ENCODE assay signal across 1 cellular context in genomic region chr17:81552244-81553017, GRCh38.
TF ChIP-seq lines count a peak whose summit lies in the region.

Gene FAAP100, minus strand, starts transcription at chr17:81552353. Its CDS starts 23 bp downstream, at chr17:81552330.

TF ChIP-seq in HepG2, 621 proteins besides CTCF, POLR2A, EP300 and RAD21 (continued from another document and continues in another):
- TF ChIP-seq RERE (CRISPR knock-in tag; IDR thresholded peaks at IDR 0.05; ENCODE audit: low read depth) (0 out of 2 replicates have a peak, but pooled peaks have one; percentile 4), ZNF18 (CRISPR knock-in tag; IDR thresholded peaks at IDR 0.05; ENCODE audit: insufficient replicate concordance) (peak; percentile 90), MTERF4 (CRISPR knock-in tag; IDR thresholded peaks at IDR 0.05) (peak; percentile 81), ZNF749 (CRISPR knock-in tag; IDR thresholded peaks at IDR 0.05; ENCODE audit: borderline replicate concordance) (peak; percentile 87), RNF219 (CRISPR knock-in tag; IDR thresholded peaks at IDR 0.05) (no peak), ZNF234 (CRISPR knock-in tag; conservative IDR thresholded peaks at IDR 0.05) (no peak), ZNF703 (CRISPR knock-in tag; IDR thresholded peaks at IDR 0.05; ENCODE audit: borderline replicate concordance) (0 out of 2 replicates have a peak, but pooled peaks have one; percentile 41), NBN (conservative IDR thresholded peaks at IDR 0.05) (no peak), NFE2L2 (IDR thresholded peaks at IDR 0.05; ENCODE audit: low read length) (no peak), E2F2 (CRISPR knock-in tag; IDR thresholded peaks at IDR 0.05; ENCODE audit: borderline replicate concordance) (no peak), LCORL (IDR thresholded peaks at IDR 0.05) (no peak), LCORL (CRISPR knock-in tag; IDR thresholded peaks at IDR 0.05) (peak; percentile 49; the same call in 1 of the 2 replicates), HOXA7 (CRISPR knock-in tag; IDR thresholded peaks at IDR 0.05) (no peak), MEF2D (CRISPR knock-in tag; IDR thresholded peaks at IDR 0.05) (0 out of 2 replicates have a peak, but pooled peaks have one; percentile 8), PTBP1 (IDR thresholded peaks at IDR 0.05; ENCODE audit: low read depth, low read length, poor library complexity, severe bottlenecking) (no peak), TFE3 (CRISPR knock-in tag; IDR thresholded peaks at IDR 0.05) (no peak), ZNF740 (CRISPR knock-in tag; IDR thresholded peaks at IDR 0.05) (0 out of 2 replicates have a peak, but pooled peaks have one; percentile 30), ZNF253 (CRISPR knock-in tag; IDR thresholded peaks at IDR 0.05; ENCODE audit: borderline replicate concordance) (no peak), ZNF562 (CRISPR knock-in tag; IDR thresholded peaks at IDR 0.05; ENCODE audit: borderline replicate concordance) (no peak), GATAD2A (CRISPR knock-in tag; IDR thresholded peaks at IDR 0.05) (0 out of 2 replicates have a peak, but pooled peaks have one; percentile 14), ZNF333 (CRISPR knock-in tag; IDR thresholded peaks at IDR 0.05; ENCODE audit: borderline replicate concordance) (0 out of 2 replicates have a peak, but pooled peaks have one; percentile 35), HINFP (CRISPR knock-in tag; IDR thresholded peaks at IDR 0.05; ENCODE audit: low read depth) (0 out of 2 replicates have a peak, but pooled peaks have one; percentile 28), ZNF20 (CRISPR knock-in tag; IDR thresholded peaks at IDR 0.05) (no peak), CCDC6 (CRISPR knock-in tag; IDR thresholded peaks at IDR 0.05) (peak; percentile 85), ZFP90 (CRISPR knock-in tag; IDR thresholded peaks at IDR 0.05; ENCODE audit: borderline replicate concordance) (peak; percentile 24; the same call in 1 of the 2 replicates), ZNF781 (CRISPR knock-in tag; IDR thresholded peaks at IDR 0.05; ENCODE audit: borderline replicate concordance, not compliant biosample characterization) (no peak), MED1 (CRISPR knock-in tag; IDR thresholded peaks at IDR 0.05) (peak; percentile 69; the same call in 1 of the 2 replicates), ZNF776 (CRISPR knock-in tag; IDR thresholded peaks at IDR 0.05) (peak; percentile 67), DR1 (CRISPR knock-in tag; IDR thresholded peaks at IDR 0.05) (no peak; the same call in none of the 2 replicates), ZNF513 (CRISPR knock-in tag; conservative IDR thresholded peaks at IDR 0.05) (no peak), MXD3 (CRISPR knock-in tag; IDR thresholded peaks at IDR 0.05) (0 out of 2 replicates have a peak, but pooled peaks have one; percentile 74), GATA4 (IDR thresholded peaks at IDR 0.05; ENCODE audit: borderline replicate concordance, low read depth) (no peak), AHR (CRISPR knock-in tag; IDR thresholded peaks at IDR 0.05) (no peak), ZNF260 (CRISPR knock-in tag; IDR thresholded peaks at IDR 0.05; ENCODE audit: borderline replicate concordance, low read depth) (no peak), ZNF367 (CRISPR knock-in tag; IDR thresholded peaks at IDR 0.05; ENCODE audit: borderline replicate concordance) (peak; percentile 89; the same call in 1 of the 2 replicates), ZNF512B (CRISPR knock-in tag; IDR thresholded peaks at IDR 0.05; ENCODE audit: borderline replicate concordance) (no peak), ZNF777 (CRISPR knock-in tag; IDR thresholded peaks at IDR 0.05) (peak; percentile 70), ARNT (IDR thresholded peaks at IDR 0.05) (no peak)
